In genomic region chr20:56722042-56722441, GRCh38 we compare ENCODE assay signal across 13 cellular contexts.
DNase-seq lines count a peak whose midpoint lies in the region; ATAC-seq and TF ChIP-seq lines count a peak whose summit lies in the region.
"Had no signal": no experiment of that assay in that cellular context is flagged by ENCODE, and none has a peak within 500 bp of the region (broad histone marks: within the 10 kb centered on the region; RNA-seq: fewer than 3 reads in every experiment).

No MANE protein-coding gene starts in this region.

- no peak overlapping the region for H3K18ac ChIP-seq in mesendoderm (ENCODE audit: low read length)

- H3K4me2 ChIP-seq in mesendoderm (ENCODE audit: low read length): no peak overlapping the region

- no peak overlapping the region for H3K4me3 Mint-ChIP-seq in effector memory CD8-positive, alpha-beta T cell

- no peaks in the 10 kb centered on the region for H3K4me1 Mint-ChIP-seq in effector memory CD8-positive, alpha-beta T cell (ENCODE audit: low read depth in 2 of 2)

- H3K27ac ChIP-seq in mesendoderm (ENCODE audit: low read depth, low read length): no peak overlapping the region
- H3K27ac ChIP-seq: Peyer's patch had no signal

- H3K27ac Mint-ChIP-seq in effector memory CD8-positive, alpha-beta T cell: no peak overlapping the region

- no peaks in the 10 kb centered on the region for H3K27me3 ChIP-seq in mesendoderm (ENCODE audit: insufficient read depth, low read length, poor library complexity)
- H3K27me3 ChIP-seq: Peyer's patch had no signal

- H3K4me1 ChIP-seq in mesendoderm (ENCODE audit: control insufficient read depth, low read depth, low read length): no peaks in the 10 kb centered on the region
- H3K4me1 ChIP-seq: Peyer's patch had no signal

- no peaks in the 10 kb centered on the region for H3K79me1 ChIP-seq in mesendoderm (ENCODE audit: low read length)

- no peaks in the 10 kb centered on the region for H3K36me3 ChIP-seq in mesendoderm (ENCODE audit: control insufficient read depth, insufficient read depth, low read length)
- H3K36me3 ChIP-seq: Peyer's patch had no signal

- no peak overlapping the region for H2BK5ac ChIP-seq in mesendoderm (ENCODE audit: low read length)

- no peak overlapping the region for H4K5ac ChIP-seq in mesendoderm (ENCODE audit: low read length)

- no peak overlapping the region for H3K23ac ChIP-seq in mesendoderm (ENCODE audit: low read length)

- H3K4me3 ChIP-seq in mesendoderm (ENCODE audit: low read length): no peak overlapping the region
- H3K4me3 ChIP-seq: Peyer's patch had no signal

- H3K27me3 Mint-ChIP-seq in effector memory CD8-positive, alpha-beta T cell: no peaks in the 10 kb centered on the region

- no peak overlapping the region for H2BK15ac ChIP-seq in mesendoderm (replicated peaks; ENCODE audit: low read depth)

- peak; percentile 43 for DNase-seq in GM13976 (ENCODE audit: low spot score)
- DNase-seq in RPMI8226: peak; percentile 94
- DNase-seq in mucosa of gallbladder (ENCODE audit: low spot score): peak; percentile 12
- DNase-seq in NCI-H446 treated with DMSO at 0.1 percent for 48 hours (lab: John Stamatoyannopoulos, UW): no peak
- DNase-seq in effector memory CD8-positive, alpha-beta T cell: no peak
- DNase-seq in mesendoderm: no peak
- DNase-seq: activated CD4-positive, CD25-positive, alpha-beta regulatory T cell; activated effector memory CD4-positive, alpha-beta T cell treated with Interleukin-2 at 50 U/mL for 16 hours; kidney glomerular epithelial cell; NCI-H187 treated with DMSO at 0.1 percent for 48 hours had no signal

- H2BK120ac ChIP-seq in mesendoderm (ENCODE audit: low read depth, low read length): no peak overlapping the region

- H3K9me3 Mint-ChIP-seq in effector memory CD8-positive, alpha-beta T cell: no peaks in the 10 kb centered on the region

- H3K4ac ChIP-seq in mesendoderm (ENCODE audit: low read depth, low read length): no peak overlapping the region

- no peaks in the 10 kb centered on the region for H3K36me3 Mint-ChIP-seq in effector memory CD8-positive, alpha-beta T cell (ENCODE audit: insufficient read depth)

- ATAC-seq in HG02938 (IDR thresholded peaks at IDR 0.05; ENCODE audit: unreplicated experiment) (peak; percentile 54), GM18861 (IDR thresholded peaks at IDR 0.05; ENCODE audit: unreplicated experiment) (no peak)
- ATAC-seq in effector memory CD8-positive, alpha-beta T cell (replicated peaks): no peak

- no peak overlapping the region for H2AK5ac ChIP-seq in mesendoderm (ENCODE audit: low read length)

- no peak overlapping the region for H3K56ac ChIP-seq in mesendoderm (ENCODE audit: low read length)

- H3K9ac ChIP-seq in mesendoderm (ENCODE audit: low read length): no peak overlapping the region

- no CpG with 5 or more reads among the region's 10 CpGs for WGBS in mesendoderm (ENCODE audit: extremely low coverage, insufficient coverage, low lambda C conversion rate)

- H4K8ac ChIP-seq in mesendoderm (ENCODE audit: low read depth, low read length): no peak overlapping the region

- no peak for TF ChIP-seq CTCF in GM13976 (IDR thresholded peaks at IDR 0.05; ENCODE audit: borderline replicate concordance, control extremely low read depth, extremely low read depth, insufficient read depth, missing control alignments)

- no peaks in the 10 kb centered on the region for H3K79me2 ChIP-seq in mesendoderm (ENCODE audit: control insufficient read depth, insufficient read depth, low read length)

- in situ Hi-C loops in GM13976 (cut with MboI; ENCODE audit: low sequenced_read_pairs, unreplicated experiment): no loop called here

Comparison
In these comparisons a context has a peak if more than half of its experiments do, and no peak if none do; other contexts are left out.
1. DNase-seq: peak in GM13976 (single experiment), RPMI8226 (single experiment) and mucosa of gallbladder (single experiment); none in NCI-H446 treated with DMSO at 0.1 percent for 48 hours (single experiment), effector memory CD8-positive, alpha-beta T cell (0 of 3) and mesendoderm (single experiment).